ENCODE assay signal across 8 cellular contexts in genomic region chr5:72366324-72366976, GRCh38. TPM values are rescaled to one million over a fixed set of nuclear protein-coding genes. Genes with fewer than 3 reads are reported as not detected.
A peak's percentile ranks its signal among the peaks of the same experiment; 100 is the strongest.
DNase-seq lines count a peak whose midpoint lies in the region; ATAC-seq, FAIRE-seq and TF ChIP-seq lines count a peak whose summit lies in the region.

No MANE protein-coding gene starts in this region.

- H3K79me2 ChIP-seq in HCT116 (ENCODE audit: insufficient read depth, low read length): no peaks in the 10 kb centered on the region
- H3K79me2 ChIP-seq in HepG2 (ENCODE audit: insufficient read depth, low read length): no peaks in the 10 kb centered on the region

- peak; percentile 83 for FAIRE-seq in HepG2 (lab: Jason Lieb, UNC)

- H3K9me3 ChIP-seq in HCT116 (ENCODE audit: control insufficient read depth in 1 of 2, insufficient read depth in 1 of 2, low read depth in 1 of 2, low read length in 2 of 2) (no peaks in the 10 kb centered on the region), HepG2 (ENCODE audit: low read length) (no peaks in the 10 kb centered on the region)

- RAD21 ChIA-PET in HCT116 (lab: Charles Lee; ENCODE audit: low non-redundant PET in 1 of 2, low total read pairs in 2 of 2, uncharacterized antibody in 2 of 2, unreplicated experiment in 2 of 2): no interaction called here

- POLR2A ChIA-PET in HCT116 (lab: Charles Lee): no interaction called here
- POLR2A ChIA-PET in HepG2 (lab: Yijun Ruan, JAX): no interaction called here

- H3K27ac ChIP-seq in HCT116 (ENCODE audit: low read depth, low read length) (no peak overlapping the region), HepG2 (ENCODE audit: extremely low read length, insufficient read depth, low read length) (no peak overlapping the region)

- no peaks in the 10 kb centered on the region for H3K27me3 Mint-ChIP-seq in activated naive CD4-positive, alpha-beta T cell treated with anti-CD3 and anti-CD28 coated beads for 36 hours (ENCODE audit: low read depth)
- no peaks in the 10 kb centered on the region for H3K27me3 Mint-ChIP-seq in stimulated activated naive CD8-positive, alpha-beta T cell treated with anti-CD3 and anti-CD28 coated beads, Interleukin-15, amount 100 ng/mL, for 72 hours

- 46% methylated on average over 6 of the region's 7 CpGs for WGBS in HepG2 (ENCODE audit: low lambda C conversion rate)

- in situ Hi-C loops in HepG2 (cut with HindIII; ENCODE audit: extremely low pct_ligation_motif_present, low pct_unique_long_range_greater_than_20kb): loop anchor here (10.0 kb wide), 1 partner anchor 448 kb away; the partner anchor contains the start of gene TNPO1

- no peaks in the 10 kb centered on the region for H3K9me2 ChIP-seq in HCT116 (ENCODE audit: insufficient read depth)

- H3K9ac ChIP-seq in HCT116 (ENCODE audit: low read length) (no peak overlapping the region), HepG2 (ENCODE audit: insufficient read depth, low read depth, low read length) (no peak overlapping the region)

- H4K20me1 ChIP-seq in HCT116 (ENCODE audit: insufficient read depth): no peaks in the 10 kb centered on the region
- H4K20me1 ChIP-seq in HepG2 (ENCODE audit: insufficient read depth, low read length): no peaks in the 10 kb centered on the region

- no peak overlapping the region for H3K27ac Mint-ChIP-seq in activated naive CD4-positive, alpha-beta T cell treated with anti-CD3 and anti-CD28 coated beads for 36 hours
- H3K27ac Mint-ChIP-seq in stimulated activated naive CD8-positive, alpha-beta T cell treated with anti-CD3 and anti-CD28 coated beads, Interleukin-15, amount 100 ng/mL, for 72 hours: no peak overlapping the region

- H3K4me1 Mint-ChIP-seq in activated naive CD4-positive, alpha-beta T cell treated with anti-CD3 and anti-CD28 coated beads for 36 hours (ENCODE audit: low read depth): no peaks in the 10 kb centered on the region
- no peaks in the 10 kb centered on the region for H3K4me1 Mint-ChIP-seq in stimulated activated naive CD8-positive, alpha-beta T cell treated with anti-CD3 and anti-CD28 coated beads, Interleukin-15, amount 100 ng/mL, for 72 hours

- BruUV-seq in HCT116 (replicated peaks; lab: Mats Ljungman, UMichigan) (no TSS peak), HepG2 (replicated peaks; lab: Mats Ljungman, UMichigan) (no TSS peak)

- no peaks in the 10 kb centered on the region for H3K27me3 ChIP-seq in HCT116 (ENCODE audit: insufficient read depth, low read length)
- no peaks in the 10 kb centered on the region for H3K27me3 ChIP-seq in HepG2 (ENCODE audit: control insufficient read depth in 1 of 2, insufficient read depth in 2 of 2, low read length in 2 of 2)

- ATAC-seq in HCT116 (peak; percentile 88), HepG2 (peak; percentile 97)
- ATAC-seq in stimulated activated naive CD8-positive, alpha-beta T cell treated with anti-CD3 and anti-CD28 coated beads, Interleukin-15, amount 100 ng/mL, for 72 hours: peak; percentile 77

- H3K36me3 ChIP-seq in HCT116 (ENCODE audit: control insufficient read depth in 1 of 2, insufficient read depth in 2 of 2, low read length in 2 of 2): peaks cover 0 to 5% of the 10 kb centered on the region in 2 experiments; a peak in 1 of 4 replicates
- H3K36me3 ChIP-seq in HepG2 (replicated peaks in 1 of 2; ENCODE audit: control insufficient read depth in 1 of 2, insufficient read depth in 2 of 2, low read length in 2 of 2): peaks cover 0 to 13% of the 10 kb centered on the region in 2 experiments; a peak in 2 of 5 replicates

- H2AFZ ChIP-seq in HCT116 (ENCODE audit: low read depth, low read length, poor library complexity, severe bottlenecking): no peak overlapping the region
- H2AFZ ChIP-seq in HepG2 (ENCODE audit: low read length): no peak overlapping the region

- H3K4me3 ChIP-seq in HCT116 (replicated peaks in 1 of 2; ENCODE audit: low read depth in 1 of 2, low read length in 2 of 2) (no peak overlapping the region), choroid plexus epithelial cell (ENCODE audit: low read depth, low read length) (no peak overlapping the region), HepG2 (replicated peaks in 1 of 3; ENCODE audit: insufficient read depth in 1 of 3, low read depth in 2 of 3, low read length in 3 of 3) (no peak overlapping the region)

- H3K4me1 ChIP-seq in HCT116 (ENCODE audit: control insufficient read depth in 1 of 2, insufficient read depth in 2 of 2, low read length in 2 of 2) (peaks cover 10 to 21% of the 10 kb centered on the region in 2 experiments), HepG2 (ENCODE audit: insufficient read depth, low read length) (peaks cover 6% of the 10 kb centered on the region; the same call in 1 of the 2 replicates)

- H3K36me3 Mint-ChIP-seq in activated naive CD4-positive, alpha-beta T cell treated with anti-CD3 and anti-CD28 coated beads for 36 hours (ENCODE audit: low read depth): peaks cover 15% of the 10 kb centered on the region

- no peaks in the 10 kb centered on the region for H3K9me3 Mint-ChIP-seq in activated naive CD4-positive, alpha-beta T cell treated with anti-CD3 and anti-CD28 coated beads for 36 hours
- H3K9me3 Mint-ChIP-seq in stimulated activated naive CD8-positive, alpha-beta T cell treated with anti-CD3 and anti-CD28 coated beads, Interleukin-15, amount 100 ng/mL, for 72 hours: peaks cover 0 to 6% of the 10 kb centered on the region in 2 donors

- CTCF ChIA-PET in activated naive CD4-positive, alpha-beta T cell treated with anti-CD3 and anti-CD28 coated beads for 36 hours (lab: Charles Lee): interaction anchor here (1.1 to 2.2 kb wide), 6 partner anchors 10 to 452 kb away, joined by 3 to 7 read pairs (median 4); no protein-coding TSS in a partner anchor
- CTCF ChIA-PET in HCT116 (lab: Charles Lee) (interaction anchor here (0.8 to 2.0 kb wide), 5 partner anchors 10 to 452 kb away, joined by 3 to 27 read pairs (median 10); no protein-coding TSS in a partner anchor), HepG2 (lab: Yijun Ruan, JAX; ENCODE audit: low intra/inter-chr PET ratio, low total read pairs) (interaction anchor here (1.4 kb wide), 1 partner anchor 158 kb away, joined by 5 read pairs; no protein-coding TSS in a partner anchor)

- H3K4me2 ChIP-seq in HCT116 (ENCODE audit: low read length) (no peak overlapping the region), HepG2 (ENCODE audit: low read depth, low read length) (no peak overlapping the region)

- H3K4me3 Mint-ChIP-seq in activated naive CD4-positive, alpha-beta T cell treated with anti-CD3 and anti-CD28 coated beads for 36 hours: no peak overlapping the region
- H3K4me3 Mint-ChIP-seq in stimulated activated naive CD8-positive, alpha-beta T cell treated with anti-CD3 and anti-CD28 coated beads, Interleukin-15, amount 100 ng/mL, for 72 hours: no peak overlapping the region

- peak; percentile 57 to 75 (median 63); a peak in 5 of 6 replicates for TF ChIP-seq CTCF in HCT116 (IDR thresholded peaks at IDR 0.05 in 2 of 3, conservative IDR thresholded peaks at IDR 0.05 in 1 of 3; ENCODE audit: borderline replicate concordance in 1 of 3, insufficient read depth in 1 of 3, low read depth in 2 of 3, low read length in 2 of 3)
- peak; percentile 84 for TF ChIP-seq CTCF in choroid plexus epithelial cell (conservative IDR thresholded peaks at IDR 0.05; ENCODE audit: low read depth, low read length)
- TF ChIP-seq CTCF in HepG2 (CRISPR knock-in tag; IDR thresholded peaks at IDR 0.05): peak; percentile 77

- DNase-seq in activated naive CD4-positive, alpha-beta T cell treated with anti-CD3 and anti-CD28 coated beads for 36 hours: peak; percentile 61
- DNase-seq in activated naive CD4-positive, alpha-beta T cell treated with Interleukin-2 at 50 U/mL for 16 hours: no peak
- DNase-seq in HCT116 (ENCODE audit: low read depth, low spot score) (peak; percentile 39), MV-4-11 (lab: John Stamatoyannopoulos, UW) (peak; percentile 80), SKM-1 (lab: John Stamatoyannopoulos, UW; ENCODE audit: unreplicated experiment) (peak; percentile 58), choroid plexus epithelial cell (ENCODE audit: low read depth) (peak; percentile 93), HepG2 (ENCODE audit: low spot score) (peak; percentile 67)
- peak; percentile 10 to 27 for DNase-seq in stimulated activated naive CD8-positive, alpha-beta T cell treated with anti-CD3 and anti-CD28 coated beads, Interleukin-15, amount 100 ng/mL, for 72 hours

- no peak for TF ChIP-seq EP300 in HepG2 (IDR thresholded peaks at IDR 0.05; ENCODE audit: low read depth in 2 of 2, low read length in 2 of 2)
- TF ChIP-seq EP300 in HepG2 (CRISPR knock-in tag; IDR thresholded peaks at IDR 0.05; ENCODE audit: borderline replicate concordance): no peak

- TF ChIP-seq RAD21 in HCT116 (IDR thresholded peaks at IDR 0.05; ENCODE audit: low read depth) (peak; percentile 75), HepG2 (CRISPR knock-in tag; IDR thresholded peaks at IDR 0.05) (peak; percentile 57)

- no peak for TF ChIP-seq POLR2A in HCT116 (IDR thresholded peaks at IDR 0.05; ENCODE audit: borderline replicate concordance, extremely low read depth, insufficient read depth, insufficient read length)
- TF ChIP-seq POLR2A in HepG2 (IDR thresholded peaks at IDR 0.05; ENCODE audit: insufficient read depth in 1 of 2, low read depth in 2 of 2, low read length in 2 of 2): no peak

- intact Hi-C loops in activated naive CD4-positive, alpha-beta T cell treated with anti-CD3 and anti-CD28 coated beads for 36 hours (cut with micrococcal nuclease): loop anchor here (1.0 to 10.0 kb wide), 5 partner anchors 158 to 481 kb away; no protein-coding TSS in a partner anchor
- intact Hi-C loops in HCT116 (cut with micrococcal nuclease) (loop anchor here (1.0 to 5.0 kb wide), 2 partner anchors 158 to 451 kb away; partner anchors contain the start of gene TNPO1), HepG2 (cut with micrococcal nuclease; ENCODE audit: unreplicated experiment) (loop anchor here (1.0 kb wide), 1 partner anchor 453 kb away; no protein-coding TSS in a partner anchor)

RNA-seq across cellular contexts. Expression of gene PTCD2, which starts 46.3 kb away (rescaled TPM):
- 10 to 100 TPM; 10.1 to 11.6 TPM for total RNA-seq in activated naive CD4-positive, alpha-beta T cell treated with anti-CD3 and anti-CD28 coated beads for 36 hours
- total RNA-seq in HCT116 (2021; ENCODE audit: unreplicated experiment) (19.3 TPM), HepG2 (2016; rRNA removed; fragmentation: Illumina TruSeq; extraction: Trizol) (6.4 and 7.0 TPM in 2 replicates)
- polyA plus RNA-seq in HCT116 (2012): 4.9 and 8.7 TPM in 2 replicates
- total RNA-seq in HepG2 (2016; cell fraction: cytosol; rRNA removed; fragmentation: Illumina TruSeq; extraction: Trizol; ENCODE audit: low read depth): 1.2 and 1.8 TPM in 2 replicates
- 7.0 and 9.2 TPM in 2 replicates for total RNA-seq in HepG2 (2016; cell fraction: insoluble cytoplasmic fraction; rRNA removed; fragmentation: Illumina TruSeq; extraction: Trizol)
- 3.4 TPM in 2 replicates for total RNA-seq in HepG2 (2016; cell fraction: membrane; rRNA removed; fragmentation: Illumina TruSeq; extraction: Trizol)
- 11.4 and 14.2 TPM in 2 replicates for total RNA-seq in HepG2 (2016; cell fraction: nucleus; rRNA removed; fragmentation: Illumina TruSeq; extraction: Trizol)
- 5.3 and 5.5 TPM in 2 replicates for polyA plus RNA-seq in HepG2 (2011; rRNA removed)
- 2.2 and 3.7 TPM in 2 replicates for polyA plus RNA-seq in HepG2 (2011; cell fraction: cytosol; rRNA removed)
- polyA plus RNA-seq in HepG2 (2011; cell fraction: nucleus; rRNA removed): 9.0 and 11.4 TPM in 2 replicates
- polyA plus RNA-seq in HepG2 (2012): 3.9 and 4.5 TPM in 2 replicates
- polyA plus RNA-seq in HepG2 (2016; cell fraction: cytosol; fragmentation: Illumina TruSeq; extraction: Trizol; ENCODE audit: low read depth): 0.70 and 0.74 TPM in 2 replicates
- 8.3 and 9.4 TPM in 2 replicates for polyA plus RNA-seq in HepG2 (2016; cell fraction: insoluble cytoplasmic fraction; fragmentation: Illumina TruSeq; extraction: Trizol; ENCODE audit: low read depth)
- 1.6 and 2.1 TPM in 2 replicates for polyA plus RNA-seq in HepG2 (2016; cell fraction: membrane; fragmentation: Illumina TruSeq; extraction: Trizol; ENCODE audit: low read depth)
- 13.3 and 14.0 TPM in 2 replicates for polyA plus RNA-seq in HepG2 (2016; cell fraction: nucleus; fragmentation: Illumina TruSeq; extraction: Trizol; ENCODE audit: insufficient read depth, low read depth)
- polyA minus RNA-seq in HepG2 (2011; rRNA and poly(A)+ RNA removed; ENCODE audit: low replicate concordance): 6.7 and 16.5 TPM in 2 replicates
- 2.5 and 3.2 TPM in 2 replicates for polyA minus RNA-seq in HepG2 (2011; cell fraction: cytosol; rRNA and poly(A)+ RNA removed)
- polyA minus RNA-seq in HepG2 (2011; cell fraction: nucleus; rRNA and poly(A)+ RNA removed): 19.2 and 20.8 TPM in 2 replicates

RNA-seq across cellular contexts. Expression of gene MRPS27, which starts 46.4 kb away (rescaled TPM):
- total RNA-seq in activated naive CD4-positive, alpha-beta T cell treated with anti-CD3 and anti-CD28 coated beads for 36 hours: 10 to 100 TPM; 86.0 to 95.8 TPM
- total RNA-seq in HCT116 (2021; ENCODE audit: unreplicated experiment) (113 TPM), HepG2 (2016; rRNA removed; fragmentation: Illumina TruSeq; extraction: Trizol) (115 and 139 TPM in 2 replicates)
- 37.7 and 51.2 TPM in 2 replicates for polyA plus RNA-seq in HCT116 (2012)
- 17.5 and 21.2 TPM in 2 replicates for total RNA-seq in HepG2 (2016; cell fraction: cytosol; rRNA removed; fragmentation: Illumina TruSeq; extraction: Trizol; ENCODE audit: low read depth)
- 116 and 136 TPM in 2 replicates for total RNA-seq in HepG2 (2016; cell fraction: insoluble cytoplasmic fraction; rRNA removed; fragmentation: Illumina TruSeq; extraction: Trizol)
- total RNA-seq in HepG2 (2016; cell fraction: membrane; rRNA removed; fragmentation: Illumina TruSeq; extraction: Trizol): 84.2 and 94.1 TPM in 2 replicates
- total RNA-seq in HepG2 (2016; cell fraction: nucleus; rRNA removed; fragmentation: Illumina TruSeq; extraction: Trizol): 105 and 107 TPM in 2 replicates
- 69.9 and 71.8 TPM in 2 replicates for polyA plus RNA-seq in HepG2 (2011; rRNA removed)
- 61.9 and 69.4 TPM in 2 replicates for polyA plus RNA-seq in HepG2 (2011; cell fraction: cytosol; rRNA removed)
- 35.6 and 40.4 TPM in 2 replicates for polyA plus RNA-seq in HepG2 (2011; cell fraction: nucleus; rRNA removed)
- 50.1 and 50.6 TPM in 2 replicates for polyA plus RNA-seq in HepG2 (2012)
- 15.3 and 16.9 TPM in 2 replicates for polyA plus RNA-seq in HepG2 (2016; cell fraction: cytosol; fragmentation: Illumina TruSeq; extraction: Trizol; ENCODE audit: low read depth)
- 115 and 117 TPM in 2 replicates for polyA plus RNA-seq in HepG2 (2016; cell fraction: insoluble cytoplasmic fraction; fragmentation: Illumina TruSeq; extraction: Trizol; ENCODE audit: low read depth)
- polyA plus RNA-seq in HepG2 (2016; cell fraction: membrane; fragmentation: Illumina TruSeq; extraction: Trizol; ENCODE audit: low read depth): 55.5 and 63.7 TPM in 2 replicates
- 77.0 and 147 TPM in 2 replicates for polyA plus RNA-seq in HepG2 (2016; cell fraction: nucleus; fragmentation: Illumina TruSeq; extraction: Trizol; ENCODE audit: insufficient read depth, low read depth)
- 215 and 246 TPM in 2 replicates for polyA minus RNA-seq in HepG2 (2011; rRNA and poly(A)+ RNA removed; ENCODE audit: low replicate concordance)
- 76.1 and 103 TPM in 2 replicates for polyA minus RNA-seq in HepG2 (2011; cell fraction: cytosol; rRNA and poly(A)+ RNA removed)
- 93.1 and 114 TPM in 2 replicates for polyA minus RNA-seq in HepG2 (2011; cell fraction: nucleus; rRNA and poly(A)+ RNA removed)
